In genomic region chr1:66445492-66446181, GRCh38 we compare ENCODE assay signal across 7 cellular contexts.
DNase-seq lines count a peak whose midpoint lies in the region; ATAC-seq and TF ChIP-seq lines count a peak whose summit lies in the region.

No MANE protein-coding gene starts in this region.

- peak; percentile 23 for DNase-seq in activated CD4-positive, CD25-positive, alpha-beta regulatory T cell treated with anti-CD3 and anti-CD28 coated beads, Interleukin-2, amount 50 U/mL, for 16 hours (ENCODE audit: low read depth, low spot score)
- peak; percentile 24 for DNase-seq in effector CD4-positive, alpha-beta T cell
- DNase-seq in gastrocnemius medialis (no peak), NCI-H1105 treated with DMSO at 0.1 percent for 48 hours (lab: John Stamatoyannopoulos, UW) (no peak), iPS-NIHi11 (ENCODE audit: low spot score) (no peak)

- no peaks in the 10 kb centered on the region for H3K36me3 ChIP-seq in gastrocnemius medialis

- in situ Hi-C loops in gastrocnemius medialis (cut with MboI; ENCODE audit: low sequenced_read_pairs in 4 of 4): loop anchor here in 1 of 4 donors (10.0 kb wide), 1 partner anchor 491 kb away; no protein-coding TSS in a partner anchor

- no peaks in the 10 kb centered on the region for H3K27me3 ChIP-seq in gastrocnemius medialis

- no peaks in the 10 kb centered on the region for H3K9me3 ChIP-seq in gastrocnemius medialis

- TF ChIP-seq POLR2A in gastrocnemius medialis (IDR thresholded peaks at IDR 0.05): no peak

- no peak overlapping the region for H3K4me3 ChIP-seq in gastrocnemius medialis

- ATAC-seq in GM19328 (IDR thresholded peaks at IDR 0.05; ENCODE audit: unreplicated experiment): peak; percentile 71
- peak; percentile 81 for ATAC-seq in HG03095 (IDR thresholded peaks at IDR 0.05; ENCODE audit: unreplicated experiment)
- no peak for ATAC-seq in gastrocnemius medialis

- intact Hi-C loops in gastrocnemius medialis (cut with DNase I; ENCODE audit: low total_unique reads): loop anchor here (1.0 to 5.0 kb wide), 3 partner anchors 93 to 486 kb away; no protein-coding TSS in a partner anchor

- TF ChIP-seq CTCF in gastrocnemius medialis (IDR thresholded peaks at IDR 0.05 in 4 of 5, conservative IDR thresholded peaks at IDR 0.05 in 1 of 5): no peak

- peak overlapping the region in 3 of 4 donors; percentile 36 to 55 (median 42) for H3K27ac ChIP-seq in gastrocnemius medialis

- peaks cover 14 to 17% of the 10 kb centered on the region in 2 donors for H3K4me1 ChIP-seq in gastrocnemius medialis

Comparison
In these comparisons a context has a peak if more than half of its experiments do, and no peak if none do; other contexts are left out.
1. ATAC-seq: peak in GM19328 (single experiment) and HG03095 (single experiment); none in gastrocnemius medialis (0 of 2).
2. DNase-seq: peak in activated CD4-positive, CD25-positive, alpha-beta regulatory T cell treated with anti-CD3 and anti-CD28 coated beads, Interleukin-2, amount 50 U/mL, for 16 hours (single experiment) and effector CD4-positive, alpha-beta T cell (single experiment); none in gastrocnemius medialis (0 of 2), NCI-H1105 treated with DMSO at 0.1 percent for 48 hours (single experiment) and iPS-NIHi11 (single experiment).